24 cellular contexts compared by ENCODE assay signal in the genomic region with DNA sequence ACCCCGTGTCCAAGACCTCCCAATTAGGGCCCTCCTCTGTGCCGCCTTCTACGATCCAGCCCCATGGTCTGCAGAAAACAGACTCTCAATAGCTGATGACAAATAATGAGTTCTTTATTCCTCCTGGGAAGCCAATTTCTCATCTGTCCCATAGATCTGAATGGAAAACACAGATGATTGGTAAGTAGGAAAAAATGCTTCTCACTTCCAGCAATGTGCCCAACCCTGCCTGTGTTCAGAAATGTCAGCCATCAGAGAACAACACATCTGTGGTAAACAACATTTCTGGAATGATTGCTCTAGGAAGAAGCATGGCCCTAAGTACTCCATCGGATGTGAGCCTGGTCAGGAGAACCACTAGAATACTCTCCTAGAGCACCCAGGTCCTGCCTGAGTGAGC.
"Had no signal": no experiment of that assay in that cellular context is flagged by ENCODE, and none has a peak within 500 bp of the region (broad histone marks: within the 10 kb centered on the region; RNA-seq: fewer than 3 reads in every experiment).

No MANE protein-coding gene starts in this region.

- H3K4me3 ChIP-seq: colonic mucosa, esophagus muscularis mucosa, lung, psoas muscle, right lobe of liver, smooth muscle cell, testis had no signal

- H3K27me3 Mint-ChIP-seq: activated CD8-positive, alpha-beta T cell treated with anti-CD3 and anti-CD28 coated beads for 36 hours; central memory CD8-positive, alpha-beta T cell had no signal

- DNase-seq: activated B cell treated with CpG ODN at 0.5 μM for 24 hours; activated CD4-positive, alpha-beta T cell treated with anti-CD3 and anti-CD28 coated beads, Interleukin-2, amount 10 ng/mL, durations not matched to agents 24 days and 14 days; activated CD8-positive, alpha-beta T cell treated with anti-CD3 and anti-CD28 coated beads for 36 hours; activated naive CD4-positive, alpha-beta T cell treated with Interleukin-2 at 50 U/mL for 16 hours; activated naive CD8-positive, alpha-beta T cell treated with anti-CD3 and anti-CD28 coated beads, Interleukin-2, amount 10 ng/mL, durations not matched to agents 7 days and 5 days; activated T-cell treated with anti-CD3 and anti-CD28 coated beads, Interleukin-2, amount 50 U/mL, for 1 hour; colonic mucosa; glutamatergic neuron; hippocampal formation; psoas muscle; right lobe of liver; stimulated activated CD4-positive, alpha-beta T cell treated with anti-CD3 and anti-CD28 coated beads, Interleukin-4, amount 100 ng/mL, for 24 hours; T-cell; testis had no signal

- H3K9me3 ChIP-seq: colonic mucosa, esophagus muscularis mucosa, psoas muscle, right lobe of liver, testis had no signal

- H3K4me1 Mint-ChIP-seq: activated CD4-positive, alpha-beta T cell treated with anti-CD3 and anti-CD28 coated beads, Interleukin-2, amount 10 ng/mL, durations not matched to agents 24 days and 14 days; central memory CD8-positive, alpha-beta T cell had no signal

- H3K4me2 ChIP-seq: smooth muscle cell had no signal

- ATAC-seq: activated CD8-positive, alpha-beta T cell treated with anti-CD3 and anti-CD28 coated beads for 36 hours; psoas muscle; right lobe of liver; SK-N-SH treated with all-trans-retinoic acid at 6 μM for 48 hours; stimulated activated effector memory CD8-positive, alpha-beta T cell treated with anti-CD3 and anti-CD28 coated beads, Interleukin-12 subunit alpha, Interleukin-12 subunit beta, amount 100 ng/mL, for 72 hours; T-cell had no signal

- H3K27ac ChIP-seq: colonic mucosa, psoas muscle, right lobe of liver, testis had no signal

- H3K4me3 Mint-ChIP-seq: activated B cell treated with CpG ODN at 0.5 μM for 24 hours; activated CD4-positive, alpha-beta T cell treated with anti-CD3 and anti-CD28 coated beads, Interleukin-2, amount 10 ng/mL, durations not matched to agents 24 days and 14 days; activated CD8-positive, alpha-beta T cell treated with anti-CD3 and anti-CD28 coated beads for 36 hours; activated naive CD8-positive, alpha-beta T cell treated with anti-CD3 and anti-CD28 coated beads, Interleukin-2, amount 10 ng/mL, durations not matched to agents 7 days and 5 days; central memory CD8-positive, alpha-beta T cell; mesothelial cell of epicardium; stimulated activated effector memory CD8-positive, alpha-beta T cell treated with anti-CD3 and anti-CD28 coated beads, Interleukin-12 subunit alpha, Interleukin-12 subunit beta, amount 100 ng/mL, for 72 hours; T-cell had no signal

- H3K27me3 ChIP-seq: colonic mucosa, esophagus muscularis mucosa, right lobe of liver, testis had no signal

- FAIRE-seq: endometrium, islet of Langerhans had no signal

- H3K27ac Mint-ChIP-seq: activated B cell treated with CpG ODN at 0.5 μM for 24 hours; activated CD4-positive, alpha-beta T cell treated with anti-CD3 and anti-CD28 coated beads, Interleukin-2, amount 10 ng/mL, durations not matched to agents 24 days and 14 days; activated CD8-positive, alpha-beta T cell treated with anti-CD3 and anti-CD28 coated beads for 36 hours; activated naive CD8-positive, alpha-beta T cell treated with anti-CD3 and anti-CD28 coated beads, Interleukin-2, amount 10 ng/mL, durations not matched to agents 7 days and 5 days; activated T-helper 2 cell treated with anti-CD3 and anti-CD28 coated beads, Interferon-gamma antibody, Interleukin-2, Interleukin-4, amounts not matched to agents 10 μg/mL and 5 μg/mL and 100 μg/mL, durations not matched to agents 14 hours and 24 hours and 36 hours; stimulated activated effector memory CD8-positive, alpha-beta T cell treated with anti-CD3 and anti-CD28 coated beads, Interleukin-12 subunit alpha, Interleukin-12 subunit beta, amount 100 ng/mL, for 72 hours; T-cell had no signal

- H3K36me3 Mint-ChIP-seq: activated naive CD8-positive, alpha-beta T cell treated with anti-CD3 and anti-CD28 coated beads, Interleukin-2, amount 10 ng/mL, durations not matched to agents 7 days and 5 days; mesothelial cell of epicardium; stimulated activated effector memory CD8-positive, alpha-beta T cell treated with anti-CD3 and anti-CD28 coated beads, Interleukin-12 subunit alpha, Interleukin-12 subunit beta, amount 100 ng/mL, for 72 hours; T-cell had no signal

- H3K4me1 ChIP-seq: colonic mucosa, psoas muscle, right lobe of liver had no signal

- H3K36me3 ChIP-seq: colonic mucosa, esophagus muscularis mucosa, right lobe of liver had no signal

- H3K9me3 Mint-ChIP-seq: activated B cell treated with CpG ODN at 0.5 μM for 24 hours; activated CD8-positive, alpha-beta T cell treated with anti-CD3 and anti-CD28 coated beads for 36 hours; activated naive CD8-positive, alpha-beta T cell treated with anti-CD3 and anti-CD28 coated beads, Interleukin-2, amount 10 ng/mL, durations not matched to agents 7 days and 5 days; activated T-helper 2 cell treated with anti-CD3 and anti-CD28 coated beads, Interferon-gamma antibody, Interleukin-2, Interleukin-4, amounts not matched to agents 10 μg/mL and 5 μg/mL and 100 μg/mL, durations not matched to agents 14 hours and 24 hours and 36 hours; central memory CD8-positive, alpha-beta T cell; stimulated activated effector memory CD8-positive, alpha-beta T cell treated with anti-CD3 and anti-CD28 coated beads, Interleukin-12 subunit alpha, Interleukin-12 subunit beta, amount 100 ng/mL, for 72 hours; T-cell had no signal
